6 cellular contexts compared by ENCODE assay signal in genomic region chr7:137381045-137381444, GRCh38.
"Had no signal": no experiment of that assay in that cellular context is flagged by ENCODE, and none has a peak within 500 bp of the region (broad histone marks: within the 10 kb centered on the region; RNA-seq: fewer than 3 reads in every experiment).

No MANE protein-coding gene starts in this region.

- ATAC-seq: GM23338 had no signal

- H3K4me3 ChIP-seq: GM23338 had no signal

- H3K27ac ChIP-seq: HL-60 had no signal

- H3K4me2 ChIP-seq: GM23338 had no signal

- DNase-seq: H9, HCEC 1CT, IMR-90, KBM-7 had no signal

- H2AFZ ChIP-seq: GM23338 had no signal
